14 cellular contexts compared by ENCODE assay signal in genomic region chr6:34130870-34131269, GRCh38. TPM values are rescaled to one million over a fixed set of nuclear protein-coding genes. Genes with fewer than 3 reads are reported as not detected.
"Had no signal": no experiment of that assay in that cellular context is flagged by ENCODE, and none has a peak within 500 bp of the region (broad histone marks: within the 10 kb centered on the region; RNA-seq: fewer than 3 reads in every experiment).

No MANE protein-coding gene starts in this region.

- H3K27ac Mint-ChIP-seq: activated CD4-positive, alpha-beta memory T cell treated with anti-CD3 and anti-CD28 coated beads for 36 hours; activated naive CD8-positive, alpha-beta T cell treated with anti-CD3 and anti-CD28 coated beads, Interleukin-2, amount 10 ng/mL, durations not matched to agents 7 days and 5 days; activated T-cell treated with anti-CD3 and anti-CD28 coated beads, Interleukin-2, amount 50 U/mL, for 72 hours had no signal

- H3K36me3 ChIP-seq: ovary, upper lobe of left lung had no signal

- H3K4me3 Mint-ChIP-seq: activated CD4-positive, alpha-beta memory T cell treated with anti-CD3 and anti-CD28 coated beads for 36 hours; activated naive CD8-positive, alpha-beta T cell treated with anti-CD3 and anti-CD28 coated beads, Interleukin-2, amount 10 ng/mL, durations not matched to agents 7 days and 5 days; activated T-cell treated with anti-CD3 and anti-CD28 coated beads, Interleukin-2, amount 50 U/mL, for 72 hours had no signal

- H3K4me1 ChIP-seq: upper lobe of left lung had no signal

- H3K9me3 ChIP-seq: ovary, upper lobe of left lung had no signal

- ATAC-seq: activated CD4-positive, CD25-positive, alpha-beta regulatory T cell treated with anti-CD3 and anti-CD28 coated beads, Interleukin-2, amount 50 U/mL, for 24 hours; activated T-cell treated with anti-CD3 and anti-CD28 coated beads, Interleukin-2, amount 50 U/mL, for 72 hours had no signal

- DNase-seq: activated CD4-positive, alpha-beta memory T cell treated with anti-CD3 and anti-CD28 coated beads for 36 hours; activated CD8-positive, alpha-beta memory T cell treated with anti-CD3 and anti-CD28 coated beads, Interleukin-2, amount 50 U/mL, for 4 hours; activated naive CD8-positive, alpha-beta T cell treated with anti-CD3 and anti-CD28 coated beads, Interleukin-2, amount 10 ng/mL, durations not matched to agents 7 days and 5 days; activated T-cell treated with anti-CD3 and anti-CD28 coated beads, Interleukin-2, amount 50 U/mL, for 72 hours; aorta; kidney glomerular epithelial cell; ovary; stimulated activated CD4-positive, alpha-beta T cell treated with anti-CD3 and anti-CD28 coated beads, Interleukin-12 subunit alpha, Interleukin-12 subunit beta, amount 100 ng/mL, for 4 hours; stimulated activated CD4-positive, alpha-beta T cell treated with anti-CD3 and anti-CD28 coated beads, Interleukin-2, amount 100 ng/mL, for 48 hours; stimulated activated naive CD4-positive, alpha-beta T cell treated with Interleukin-2 at 50 U/mL for 16 hours; T-helper 2 cell; upper lobe of left lung had no signal

- H3K27me3 ChIP-seq: ovary, upper lobe of left lung had no signal

- H3K36me3 Mint-ChIP-seq: activated CD4-positive, alpha-beta memory T cell treated with anti-CD3 and anti-CD28 coated beads for 36 hours; activated naive CD8-positive, alpha-beta T cell treated with anti-CD3 and anti-CD28 coated beads, Interleukin-2, amount 10 ng/mL, durations not matched to agents 7 days and 5 days had no signal

- H3K27ac ChIP-seq: ovary, upper lobe of left lung had no signal

- H3K9me3 Mint-ChIP-seq: activated CD4-positive, alpha-beta memory T cell treated with anti-CD3 and anti-CD28 coated beads for 36 hours; activated naive CD8-positive, alpha-beta T cell treated with anti-CD3 and anti-CD28 coated beads, Interleukin-2, amount 10 ng/mL, durations not matched to agents 7 days and 5 days; activated T-cell treated with anti-CD3 and anti-CD28 coated beads, Interleukin-2, amount 50 U/mL, for 72 hours had no signal

- H3K4me3 ChIP-seq: ovary, upper lobe of left lung had no signal

RNA-seq across cellular contexts. Expression of gene GRM4, which starts 15.0 kb away (rescaled TPM):
- total RNA-seq: aorta, bronchial epithelial cell had no signal
- polyA plus RNA-seq: aorta had no signal
